In the genomic region with DNA sequence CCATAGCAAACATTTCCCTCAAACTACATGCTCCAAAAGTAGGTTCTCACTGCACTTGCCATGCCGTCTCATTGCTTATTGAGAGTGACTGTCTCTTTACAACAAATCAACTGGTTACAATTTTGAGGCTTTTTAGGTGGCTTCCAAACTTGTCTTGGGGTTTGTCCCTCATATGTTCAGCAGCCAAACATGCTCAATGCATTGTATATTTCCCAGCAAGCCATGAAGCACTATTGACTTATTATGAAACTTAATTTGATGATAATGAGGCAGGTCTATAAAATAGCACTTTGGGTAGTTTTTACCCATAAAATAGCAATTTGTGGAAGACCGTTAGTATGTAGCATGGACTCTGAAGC, we compare ENCODE assay signal across 3 cellular contexts.
TF ChIP-seq lines count a peak whose summit lies in the region.

No MANE protein-coding gene starts in this region.

TF ChIP-seq in SK-N-SH, 30 proteins besides CTCF, POLR2A, EP300 and RAD21 (continued from another document):
- no peak for TF ChIP-seq NFIC (IDR thresholded peaks at IDR 0.05; ENCODE audit: borderline replicate concordance)
- TF ChIP-seq, protein P1, sequence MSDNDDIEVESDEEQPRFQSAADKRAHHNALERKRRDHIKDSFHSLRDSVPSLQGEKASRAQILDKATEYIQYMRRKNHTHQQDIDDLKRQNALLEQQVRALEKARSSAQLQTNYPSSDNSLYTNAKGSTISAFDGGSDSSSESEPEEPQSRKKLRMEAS (IDR thresholded peaks at IDR 0.05; ENCODE audit: low read depth): no peak
- no peak for TF ChIP-seq TAF1 (IDR thresholded peaks at IDR 0.05; ENCODE audit: borderline replicate concordance, low read depth, low read length)
- no peak for TF ChIP-seq YY1 (IDR thresholded peaks at IDR 0.05; ENCODE audit: low read depth)
- no peak for TF ChIP-seq FOXJ3 (CRISPR knock-in tag; IDR thresholded peaks at IDR 0.05)
- TF ChIP-seq FOXM1 (IDR thresholded peaks at IDR 0.05; ENCODE audit: low read depth): no peak
- no peak for TF ChIP-seq GABPA (IDR thresholded peaks at IDR 0.05; ENCODE audit: low read depth)
- no peak for TF ChIP-seq TEAD4 (IDR thresholded peaks at IDR 0.05; ENCODE audit: borderline replicate concordance, insufficient read depth)
- TF ChIP-seq, protein P2, sequence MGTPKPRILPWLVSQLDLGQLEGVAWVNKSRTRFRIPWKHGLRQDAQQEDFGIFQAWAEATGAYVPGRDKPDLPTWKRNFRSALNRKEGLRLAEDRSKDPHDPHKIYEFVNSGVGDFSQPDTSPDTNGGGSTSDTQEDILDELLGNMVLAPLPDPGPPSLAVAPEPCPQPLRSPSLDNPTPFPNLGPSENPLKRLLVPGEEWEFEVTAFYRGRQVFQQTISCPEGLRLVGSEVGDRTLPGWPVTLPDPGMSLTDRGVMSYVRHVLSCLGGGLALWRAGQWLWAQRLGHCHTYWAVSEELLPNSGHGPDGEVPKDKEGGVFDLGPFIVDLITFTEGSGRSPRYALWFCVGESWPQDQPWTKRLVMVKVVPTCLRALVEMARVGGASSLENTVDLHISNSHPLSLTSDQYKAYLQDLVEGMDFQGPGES (IDR thresholded peaks at IDR 0.05; ENCODE audit: low read depth, low read length): no peak
- no peak for TF ChIP-seq MEF2A (IDR thresholded peaks at IDR 0.05; ENCODE audit: borderline replicate concordance, low read depth)
- no peak for TF ChIP-seq RXRA (IDR thresholded peaks at IDR 0.05; ENCODE audit: borderline replicate concordance, low read depth)

TF ChIP-seq in SK-N-SH treated with all-trans-retinoic acid at 6 μM for 48 hours, 23 proteins besides CTCF, POLR2A, EP300 and RAD21 (continued from another document):
- TF ChIP-seq, protein P3, sequence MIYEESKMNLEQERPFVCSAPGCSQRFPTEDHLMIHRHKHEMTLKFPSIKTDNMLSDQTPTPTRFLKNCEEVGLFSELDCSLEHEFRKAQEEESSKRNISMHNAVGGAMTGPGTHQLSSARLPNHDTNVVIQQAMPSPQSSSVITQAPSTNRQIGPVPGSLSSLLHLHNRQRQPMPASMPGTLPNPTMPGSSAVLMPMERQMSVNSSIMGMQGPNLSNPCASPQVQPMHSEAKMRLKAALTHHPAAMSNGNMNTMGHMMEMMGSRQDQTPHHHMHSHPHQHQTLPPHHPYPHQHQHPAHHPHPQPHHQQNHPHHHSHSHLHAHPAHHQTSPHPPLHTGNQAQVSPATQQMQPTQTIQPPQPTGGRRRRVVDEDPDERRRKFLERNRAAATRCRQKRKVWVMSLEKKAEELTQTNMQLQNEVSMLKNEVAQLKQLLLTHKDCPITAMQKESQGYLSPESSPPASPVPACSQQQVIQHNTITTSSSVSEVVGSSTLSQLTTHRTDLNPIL (CRISPR knock-in tag; IDR thresholded peaks at IDR 0.05; ENCODE audit: low read depth): no peak
- TF ChIP-seq GLIS3 (CRISPR knock-in tag; IDR thresholded peaks at IDR 0.05) (no peak), ARNTL (CRISPR knock-in tag; IDR thresholded peaks at IDR 0.05; ENCODE audit: borderline replicate concordance, low read depth) (no peak), PPARA (CRISPR knock-in tag; IDR thresholded peaks at IDR 0.05; ENCODE audit: borderline replicate concordance) (no peak), ZFP30 (CRISPR knock-in tag; IDR thresholded peaks at IDR 0.05) (no peak), ESRRG (CRISPR knock-in tag; IDR thresholded peaks at IDR 0.05) (no peak), BACH2 (CRISPR knock-in tag; IDR thresholded peaks at IDR 0.05; ENCODE audit: borderline replicate concordance) (no peak), OSR1 (CRISPR knock-in tag; IDR thresholded peaks at IDR 0.05) (no peak), ZNF8 (CRISPR knock-in tag; IDR thresholded peaks at IDR 0.05) (no peak), RARB (CRISPR knock-in tag; IDR thresholded peaks at IDR 0.05) (no peak), ZFP3 (CRISPR knock-in tag; IDR thresholded peaks at IDR 0.05) (no peak), ZC3H10 (CRISPR knock-in tag; IDR thresholded peaks at IDR 0.05) (no peak), TOX (CRISPR knock-in tag; IDR thresholded peaks at IDR 0.05; ENCODE audit: borderline replicate concordance) (no peak), TCF4 (CRISPR knock-in tag; IDR thresholded peaks at IDR 0.05; ENCODE audit: borderline replicate concordance) (no peak)
- TF ChIP-seq, protein P4, sequence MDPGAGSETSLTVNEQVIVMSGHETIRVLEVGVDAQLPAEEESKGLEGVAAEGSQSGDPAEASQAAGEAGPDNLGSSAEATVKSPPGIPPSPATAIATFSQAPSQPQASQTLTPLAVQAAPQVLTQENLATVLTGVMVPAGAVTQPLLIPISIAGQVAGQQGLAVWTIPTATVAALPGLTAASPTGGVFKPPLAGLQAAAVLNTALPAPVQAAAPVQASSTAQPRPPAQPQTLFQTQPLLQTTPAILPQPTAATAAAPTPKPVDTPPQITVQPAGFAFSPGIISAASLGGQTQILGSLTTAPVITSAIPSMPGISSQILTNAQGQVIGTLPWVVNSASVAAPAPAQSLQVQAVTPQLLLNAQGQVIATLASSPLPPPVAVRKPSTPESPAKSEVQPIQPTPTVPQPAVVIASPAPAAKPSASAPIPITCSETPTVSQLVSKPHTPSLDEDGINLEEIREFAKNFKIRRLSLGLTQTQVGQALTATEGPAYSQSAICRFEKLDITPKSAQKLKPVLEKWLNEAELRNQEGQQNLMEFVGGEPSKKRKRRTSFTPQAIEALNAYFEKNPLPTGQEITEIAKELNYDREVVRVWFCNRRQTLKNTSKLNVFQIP (CRISPR knock-in tag; IDR thresholded peaks at IDR 0.05; ENCODE audit: borderline replicate concordance, low read depth): no peak
- TF ChIP-seq, protein P5, sequence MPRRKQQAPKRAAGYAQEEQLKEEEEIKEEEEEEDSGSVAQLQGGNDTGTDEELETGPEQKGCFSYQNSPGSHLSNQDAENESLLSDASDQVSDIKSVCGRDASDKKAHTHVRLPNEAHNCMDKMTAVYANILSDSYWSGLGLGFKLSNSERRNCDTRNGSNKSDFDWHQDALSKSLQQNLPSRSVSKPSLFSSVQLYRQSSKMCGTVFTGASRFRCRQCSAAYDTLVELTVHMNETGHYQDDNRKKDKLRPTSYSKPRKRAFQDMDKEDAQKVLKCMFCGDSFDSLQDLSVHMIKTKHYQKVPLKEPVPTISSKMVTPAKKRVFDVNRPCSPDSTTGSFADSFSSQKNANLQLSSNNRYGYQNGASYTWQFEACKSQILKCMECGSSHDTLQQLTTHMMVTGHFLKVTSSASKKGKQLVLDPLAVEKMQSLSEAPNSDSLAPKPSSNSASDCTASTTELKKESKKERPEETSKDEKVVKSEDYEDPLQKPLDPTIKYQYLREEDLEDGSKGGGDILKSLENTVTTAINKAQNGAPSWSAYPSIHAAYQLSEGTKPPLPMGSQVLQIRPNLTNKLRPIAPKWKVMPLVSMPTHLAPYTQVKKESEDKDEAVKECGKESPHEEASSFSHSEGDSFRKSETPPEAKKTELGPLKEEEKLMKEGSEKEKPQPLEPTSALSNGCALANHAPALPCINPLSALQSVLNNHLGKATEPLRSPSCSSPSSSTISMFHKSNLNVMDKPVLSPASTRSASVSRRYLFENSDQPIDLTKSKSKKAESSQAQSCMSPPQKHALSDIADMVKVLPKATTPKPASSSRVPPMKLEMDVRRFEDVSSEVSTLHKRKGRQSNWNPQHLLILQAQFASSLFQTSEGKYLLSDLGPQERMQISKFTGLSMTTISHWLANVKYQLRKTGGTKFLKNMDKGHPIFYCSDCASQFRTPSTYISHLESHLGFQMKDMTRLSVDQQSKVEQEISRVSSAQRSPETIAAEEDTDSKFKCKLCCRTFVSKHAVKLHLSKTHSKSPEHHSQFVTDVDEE (CRISPR knock-in tag; IDR thresholded peaks at IDR 0.05): no peak

TF ChIP-seq in GM12878, 131 proteins besides CTCF, POLR2A, EP300 and RAD21 (continued from another document):
- TF ChIP-seq, protein P6, sequence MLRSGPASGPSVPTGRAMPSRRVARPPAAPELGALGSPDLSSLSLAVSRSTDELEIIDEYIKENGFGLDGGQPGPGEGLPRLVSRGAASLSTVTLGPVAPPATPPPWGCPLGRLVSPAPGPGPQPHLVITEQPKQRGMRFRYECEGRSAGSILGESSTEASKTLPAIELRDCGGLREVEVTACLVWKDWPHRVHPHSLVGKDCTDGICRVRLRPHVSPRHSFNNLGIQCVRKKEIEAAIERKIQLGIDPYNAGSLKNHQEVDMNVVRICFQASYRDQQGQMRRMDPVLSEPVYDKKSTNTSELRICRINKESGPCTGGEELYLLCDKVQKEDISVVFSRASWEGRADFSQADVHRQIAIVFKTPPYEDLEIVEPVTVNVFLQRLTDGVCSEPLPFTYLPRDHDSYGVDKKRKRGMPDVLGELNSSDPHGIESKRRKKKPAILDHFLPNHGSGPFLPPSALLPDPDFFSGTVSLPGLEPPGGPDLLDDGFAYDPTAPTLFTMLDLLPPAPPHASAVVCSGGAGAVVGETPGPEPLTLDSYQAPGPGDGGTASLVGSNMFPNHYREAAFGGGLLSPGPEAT (IDR thresholded peaks at IDR 0.05; ENCODE audit: low read depth): peak; percentile 27; the same call in 1 of the 2 replicates
- TF ChIP-seq RBBP5 (conservative IDR thresholded peaks at IDR 0.05) (no peak), JUNB (IDR thresholded peaks at IDR 0.05) (0 out of 2 replicates have a peak, but pooled peaks have one; percentile 13), MTA2 (IDR thresholded peaks at IDR 0.05; ENCODE audit: low read depth) (peak; percentile 51), TCF3 (IDR thresholded peaks at IDR 0.05; ENCODE audit: borderline replicate concordance, insufficient read depth, low read depth, low read length) (no peak), RUNX3 (IDR thresholded peaks at IDR 0.05; ENCODE audit: low read length) (0 out of 2 replicates have a peak, but pooled peaks have one; percentile 28)
- TF ChIP-seq, protein P7, sequence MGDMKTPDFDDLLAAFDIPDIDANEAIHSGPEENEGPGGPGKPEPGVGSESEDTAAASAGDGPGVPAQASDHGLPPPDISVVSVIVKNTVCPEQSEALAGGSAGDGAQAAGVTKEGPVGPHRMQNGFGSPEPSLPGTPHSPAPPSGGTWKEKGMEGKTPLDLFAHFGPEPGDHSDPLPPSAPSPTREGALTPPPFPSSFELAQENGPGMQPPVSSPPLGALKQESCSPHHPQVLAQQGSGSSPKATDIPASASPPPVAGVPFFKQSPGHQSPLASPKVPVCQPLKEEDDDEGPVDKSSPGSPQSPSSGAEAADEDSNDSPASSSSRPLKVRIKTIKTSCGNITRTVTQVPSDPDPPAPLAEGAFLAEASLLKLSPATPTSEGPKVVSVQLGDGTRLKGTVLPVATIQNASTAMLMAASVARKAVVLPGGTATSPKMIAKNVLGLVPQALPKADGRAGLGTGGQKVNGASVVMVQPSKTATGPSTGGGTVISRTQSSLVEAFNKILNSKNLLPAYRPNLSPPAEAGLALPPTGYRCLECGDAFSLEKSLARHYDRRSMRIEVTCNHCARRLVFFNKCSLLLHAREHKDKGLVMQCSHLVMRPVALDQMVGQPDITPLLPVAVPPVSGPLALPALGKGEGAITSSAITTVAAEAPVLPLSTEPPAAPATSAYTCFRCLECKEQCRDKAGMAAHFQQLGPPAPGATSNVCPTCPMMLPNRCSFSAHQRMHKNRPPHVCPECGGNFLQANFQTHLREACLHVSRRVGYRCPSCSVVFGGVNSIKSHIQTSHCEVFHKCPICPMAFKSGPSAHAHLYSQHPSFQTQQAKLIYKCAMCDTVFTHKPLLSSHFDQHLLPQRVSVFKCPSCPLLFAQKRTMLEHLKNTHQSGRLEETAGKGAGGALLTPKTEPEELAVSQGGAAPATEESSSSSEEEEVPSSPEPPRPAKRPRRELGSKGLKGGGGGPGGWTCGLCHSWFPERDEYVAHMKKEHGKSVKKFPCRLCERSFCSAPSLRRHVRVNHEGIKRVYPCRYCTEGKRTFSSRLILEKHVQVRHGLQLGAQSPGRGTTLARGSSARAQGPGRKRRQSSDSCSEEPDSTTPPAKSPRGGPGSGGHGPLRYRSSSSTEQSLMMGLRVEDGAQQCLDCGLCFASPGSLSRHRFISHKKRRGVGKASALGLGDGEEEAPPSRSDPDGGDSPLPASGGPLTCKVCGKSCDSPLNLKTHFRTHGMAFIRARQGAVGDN (IDR thresholded peaks at IDR 0.05): peak; percentile 36; the same call in 1 of the 2 replicates
